In the genomic region with DNA sequence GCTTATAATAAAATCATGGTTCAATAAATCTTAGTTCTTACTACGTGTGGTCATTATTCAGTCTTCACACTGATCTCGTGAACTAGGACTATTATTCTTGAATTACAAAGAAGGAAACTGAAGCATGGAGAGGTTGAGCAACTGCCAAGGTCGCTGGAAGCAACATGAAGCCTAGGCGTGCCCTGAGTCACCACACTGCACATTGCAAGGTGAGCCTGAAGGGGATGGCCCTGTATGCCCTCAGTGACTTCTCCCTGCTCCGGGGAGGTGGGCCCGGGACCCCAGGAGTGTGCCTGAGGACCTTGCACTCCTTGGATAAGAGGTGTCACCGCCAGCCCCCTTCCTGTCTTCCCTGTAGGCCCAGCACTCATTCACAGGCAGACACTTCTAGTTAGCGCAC, we compare ENCODE assay signal across 13 cellular contexts.
"Had no signal": no experiment of that assay in that cellular context is flagged by ENCODE, and none has a peak within 500 bp of the region (broad histone marks: within the 10 kb centered on the region; RNA-seq: fewer than 3 reads in every experiment).

No MANE protein-coding gene starts in this region.

- H3K4me3 ChIP-seq: ovary, tibial nerve had no signal

- H3K9me3 Mint-ChIP-seq: activated B cell treated with CpG ODN at 0.5 μM for 24 hours; activated CD8-positive, alpha-beta T cell treated with anti-CD3 and anti-CD28 coated beads for 36 hours; activated naive CD4-positive, alpha-beta T cell treated with anti-CD3 and anti-CD28 coated beads, Interleukin-2, amount 50 U/mL, for 72 hours; activated T-cell treated with anti-CD3 and anti-CD28 coated beads, Interleukin-2, amount 50 U/mL, for 4 hours; neural crest cell; stimulated activated naive B cell treated with anti-CD40 and anti-IgM and Interleukin-4, amounts not matched to agents 10 μg/mL and 1 μg/mL and 100 μg/mL, for 72 hours had no signal

- ATAC-seq: activated CD8-positive, alpha-beta T cell treated with anti-CD3 and anti-CD28 coated beads for 36 hours; activated naive CD4-positive, alpha-beta T cell treated with anti-CD3 and anti-CD28 coated beads, Interleukin-2, amount 50 U/mL, for 72 hours; activated T-cell treated with anti-CD3 and anti-CD28 coated beads, Interleukin-2, amount 50 U/mL, for 4 hours; stimulated activated naive B cell treated with anti-CD40 and anti-IgM and Interleukin-4, amounts not matched to agents 10 μg/mL and 1 μg/mL and 100 μg/mL, for 72 hours had no signal

- H3K36me3 Mint-ChIP-seq: activated naive CD4-positive, alpha-beta T cell treated with anti-CD3 and anti-CD28 coated beads, Interleukin-2, amount 50 U/mL, for 72 hours; stimulated activated naive B cell treated with anti-CD40 and anti-IgM and Interleukin-4, amounts not matched to agents 10 μg/mL and 1 μg/mL and 100 μg/mL, for 72 hours had no signal

- H3K4me3 Mint-ChIP-seq: activated B cell treated with CpG ODN at 0.5 μM for 24 hours; activated CD8-positive, alpha-beta T cell treated with anti-CD3 and anti-CD28 coated beads for 36 hours; activated T-cell treated with anti-CD3 and anti-CD28 coated beads, Interleukin-2, amount 50 U/mL, for 4 hours; neural crest cell; stimulated activated naive B cell treated with anti-CD40 and anti-IgM and Interleukin-4, amounts not matched to agents 10 μg/mL and 1 μg/mL and 100 μg/mL, for 72 hours had no signal

- H3K27ac Mint-ChIP-seq: activated B cell treated with CpG ODN at 0.5 μM for 24 hours; activated CD8-positive, alpha-beta T cell treated with anti-CD3 and anti-CD28 coated beads for 36 hours; activated naive CD4-positive, alpha-beta T cell treated with anti-CD3 and anti-CD28 coated beads, Interleukin-2, amount 50 U/mL, for 72 hours; stimulated activated naive B cell treated with anti-CD40 and anti-IgM and Interleukin-4, amounts not matched to agents 10 μg/mL and 1 μg/mL and 100 μg/mL, for 72 hours had no signal

- H3K27ac ChIP-seq: ovary, tibial nerve had no signal

- H3K4me1 Mint-ChIP-seq: activated B cell treated with CpG ODN at 0.5 μM for 24 hours; stimulated activated naive B cell treated with anti-CD40 and anti-IgM and Interleukin-4, amounts not matched to agents 10 μg/mL and 1 μg/mL and 100 μg/mL, for 72 hours had no signal

- DNase-seq: activated B cell treated with CpG ODN at 0.5 μM for 24 hours; activated CD4-positive, alpha-beta T cell treated with anti-CD3 and anti-CD28 coated beads for 48 hours; activated CD8-positive, alpha-beta T cell treated with anti-CD3 and anti-CD28 coated beads for 36 hours; activated effector memory CD4-positive, alpha-beta T cell treated with Interleukin-2 at 50 U/mL for 16 hours; activated T-cell treated with anti-CD3 and anti-CD28 coated beads, Interleukin-2, amount 50 U/mL, for 4 hours; mesendoderm; ovary; stimulated activated CD4-positive, alpha-beta T cell treated with anti-CD3 and anti-CD28 coated beads, Interleukin-15, amount 100 ng/mL, for 24 hours; stimulated activated CD4-positive, alpha-beta T cell treated with anti-CD3 and anti-CD28 coated beads, Interleukin-4, amount 100 ng/mL, for 1 hour; stimulated activated naive B cell treated with anti-CD40 and anti-IgM and Interleukin-4, amounts not matched to agents 10 μg/mL and 1 μg/mL and 100 μg/mL, for 72 hours had no signal

- H3K27me3 ChIP-seq: ovary, tibial nerve had no signal
